Comparison of ENCODE assay signal across 15 cellular contexts in genomic region chr9:35666045-35666444, GRCh38. TPM values are rescaled to one million over a fixed set of nuclear protein-coding genes. Genes with fewer than 3 reads are reported as not detected.
DNase-seq lines count a peak whose midpoint lies in the region; ATAC-seq, FAIRE-seq and TF ChIP-seq lines count a peak whose summit lies in the region.
"Had no signal": no experiment of that assay in that cellular context is flagged by ENCODE, and none has a peak within 500 bp of the region (broad histone marks: within the 10 kb centered on the region; RNA-seq: fewer than 3 reads in every experiment).

No MANE protein-coding gene starts in this region.

- no TSS peak for BruUV-seq in A673 (replicated peaks; lab: Mats Ljungman, UMichigan)

- no peak overlapping the region for H3K27ac ChIP-seq in A673 (ENCODE audit: low read depth, low read length, poor library complexity, severe bottlenecking)

- POLR2A ChIA-PET in A673 (lab: Charles Lee; ENCODE audit: low non-redundant PET) = interaction anchor here (0.7 kb wide), 1 partner anchor 24 kb away, joined by 3 read pairs; no protein-coding TSS in a partner anchor
- POLR2A ChIA-PET in activated CD8-positive, alpha-beta T cell treated with anti-CD3 and anti-CD28 coated beads for 36 hours (lab: Charles Lee) = interaction anchor here (0.7 to 3.3 kb wide), 6 partner anchors 10 to 613 kb away, joined by 3 to 12 read pairs (median 8); no protein-coding TSS in a partner anchor

- FAIRE-seq in GM12892 (lab: Jason Lieb, UNC) = peak; percentile 57

- H3K4me3 ChIP-seq in A673 (ENCODE audit: low read depth, low read length, poor library complexity, severe bottlenecking) = no peak overlapping the region

- no peak for ATAC-seq in activated CD8-positive, alpha-beta T cell treated with anti-CD3 and anti-CD28 coated beads for 36 hours
- no peak for ATAC-seq in left lobe of liver
- ATAC-seq in HG03469 (IDR thresholded peaks at IDR 0.05; ENCODE audit: unreplicated experiment) = no peak
- ATAC-seq: sciatic nerve had no signal

- H3K4me1 Mint-ChIP-seq in activated CD8-positive, alpha-beta T cell treated with anti-CD3 and anti-CD28 coated beads for 36 hours (ENCODE audit: low read depth) = peaks cover 29% of the 10 kb centered on the region

- DNase-seq in A673 (ENCODE audit: low spot score) (peak; percentile 28), GM12892 (ENCODE audit: insufficient read length) (no peak), left kidney (ENCODE audit: low read depth, low spot score) (peak; percentile 19), SW480 (ENCODE audit: low spot score) (no peak), NCI-H69 (lab: John Stamatoyannopoulos, UW) (no peak), left lobe of liver (ENCODE audit: low spot score) (no peak)
- DNase-seq in activated CD8-positive, alpha-beta T cell treated with anti-CD3 and anti-CD28 coated beads for 36 hours = no peak
- DNase-seq: Caco-2, H9, hippocampal formation, mesendoderm had no signal

- no peak for TF ChIP-seq POLR2A in GM12892 (IDR thresholded peaks at IDR 0.05; ENCODE audit: low read depth, low read length)

- CTCF ChIA-PET in A673 (lab: Charles Lee) = no interaction called here
- CTCF ChIA-PET in activated CD8-positive, alpha-beta T cell treated with anti-CD3 and anti-CD28 coated beads for 36 hours (lab: Charles Lee) = interaction anchor here (1.6 to 24.5 kb wide), 8 partner anchors 19 to 66 kb away, joined by 3 to 313 read pairs (median 13); partner anchors contain the start of genes CREB3, TLN1 and TPM2

- H3K9me3 ChIP-seq in A673 (ENCODE audit: low read depth, low read length, poor library complexity, severe bottlenecking) = no peaks in the 10 kb centered on the region
- H3K9me3 ChIP-seq: Caco-2 had no signal

- TF ChIP-seq CTCF in A673 (conservative IDR thresholded peaks at IDR 0.05; ENCODE audit: low read depth, low read length) = no peak
- no peak for TF ChIP-seq CTCF in activated CD8-positive, alpha-beta T cell treated with anti-CD3 and anti-CD28 coated beads for 36 hours (IDR thresholded peaks at IDR 0.05)

- H3K27me3 ChIP-seq in A673 (replicated peaks; ENCODE audit: insufficient read depth, low read depth, low read length, poor library complexity) = no peaks in the 10 kb centered on the region

- H3K4me3 Mint-ChIP-seq in activated CD8-positive, alpha-beta T cell treated with anti-CD3 and anti-CD28 coated beads for 36 hours = peak overlapping the region; percentile 84

- H3K27me3 Mint-ChIP-seq in activated CD8-positive, alpha-beta T cell treated with anti-CD3 and anti-CD28 coated beads for 36 hours = no peaks in the 10 kb centered on the region

- intact Hi-C loops in A673 (cut with micrococcal nuclease; ENCODE audit: unreplicated experiment) = no loop called here
- intact Hi-C loops in activated CD8-positive, alpha-beta T cell treated with anti-CD3 and anti-CD28 coated beads for 36 hours (cut with micrococcal nuclease) = no loop called here

- H3K36me3 ChIP-seq in A673 (ENCODE audit: insufficient read depth, low read length, poor library complexity, severe bottlenecking) = peaks cover 21% of the 10 kb centered on the region

- no peak overlapping the region for H3K27ac Mint-ChIP-seq in activated CD8-positive, alpha-beta T cell treated with anti-CD3 and anti-CD28 coated beads for 36 hours

- no peaks in the 10 kb centered on the region for H3K9me3 Mint-ChIP-seq in activated CD8-positive, alpha-beta T cell treated with anti-CD3 and anti-CD28 coated beads for 36 hours
- H3K9me3 Mint-ChIP-seq: H9 had no signal

- peaks cover 10% of the 10 kb centered on the region for H3K4me1 ChIP-seq in A673 (ENCODE audit: insufficient read depth, low read length, poor library complexity, severe bottlenecking)

- peaks cover 21% of the 10 kb centered on the region for H3K36me3 Mint-ChIP-seq in activated CD8-positive, alpha-beta T cell treated with anti-CD3 and anti-CD28 coated beads for 36 hours (ENCODE audit: low read depth)

RNA-seq across cellular contexts. Expression of gene ARHGEF39, which starts 1.1 kb away (rescaled TPM):
- total RNA-seq in A673 (2021) = 25.0 and 27.7 TPM in 2 replicates
- polyA plus RNA-seq in GM12892 (2012; ENCODE audit: missing spikeins) = 8.6 TPM
- 10 to 100 TPM; 16.0 to 19.9 TPM for total RNA-seq in activated CD8-positive, alpha-beta T cell treated with anti-CD3 and anti-CD28 coated beads for 36 hours
- total RNA-seq in left lobe of liver = 0.40 TPM
- total RNA-seq: sciatic nerve had no signal

RNA-seq across cellular contexts. Expression of gene CA9, which starts 7.7 kb away (rescaled TPM):
- total RNA-seq in A673 (2021) (0.32 and 1.4 TPM in 2 replicates), left lobe of liver (0.96 TPM)
- 2.0 TPM for polyA plus RNA-seq in GM12892 (2012; ENCODE audit: missing spikeins)
- 1 to 10 TPM; 4.5 to 4.9 TPM for total RNA-seq in activated CD8-positive, alpha-beta T cell treated with anti-CD3 and anti-CD28 coated beads for 36 hours
- total RNA-seq: Caco-2, sciatic nerve, ureter had no signal

RNA-seq across cellular contexts. Expression of gene CCDC107, which starts 8.0 kb away (rescaled TPM):
- total RNA-seq in A673 (2021) (12.9 and 16.4 TPM in 2 replicates), left lobe of liver (12.6 TPM)
- polyA plus RNA-seq in GM12892 (2012; ENCODE audit: missing spikeins) = 12.7 TPM
- 10 to 100 TPM; 12.1 to 13.7 TPM for total RNA-seq in activated CD8-positive, alpha-beta T cell treated with anti-CD3 and anti-CD28 coated beads for 36 hours

RNA-seq across cellular contexts. Expression of gene RMRP, which starts 8.2 kb away (rescaled TPM):
- total RNA-seq in A673 (2021) (13,531 and 14,573 TPM in 2 replicates), left lobe of liver (13,056 TPM)
- polyA plus RNA-seq in GM12892 (2012; ENCODE audit: missing spikeins) = not detected
- over 10,000 TPM; 13,164 to 13,311 TPM for total RNA-seq in activated CD8-positive, alpha-beta T cell treated with anti-CD3 and anti-CD28 coated beads for 36 hours

RNA-seq across cellular contexts. Expression of gene SIT1, which starts 15.3 kb away (rescaled TPM):
- not detected in 2 replicates for total RNA-seq in A673 (2021)
- polyA plus RNA-seq in GM12892 (2012; ENCODE audit: missing spikeins) = 24.3 TPM
- 100 to 1,000 TPM in 1 of 2 experiments, 10 to 100 TPM in 1; 99.9 to 102 TPM for total RNA-seq in activated CD8-positive, alpha-beta T cell treated with anti-CD3 and anti-CD28 coated beads for 36 hours
- 0.23 TPM for total RNA-seq in left lobe of liver
- total RNA-seq: Caco-2, RPMI7951 had no signal

Comparison
In these comparisons a context has a peak if more than half of its experiments do, and no peak if none do; other contexts are left out.
1. DNase-seq: peak in A673 (single experiment) and left kidney (single experiment); none in GM12892 (single experiment), activated CD8-positive, alpha-beta T cell treated with anti-CD3 and anti-CD28 coated beads for 36 hours (single experiment), SW480 (single experiment), NCI-H69 (single experiment) and left lobe of liver (single experiment).
2. RNA of gene ARHGEF39, which starts 1.1 kb away (total RNA-seq): 25.0 to 27.7 TPM in A673 and 16.0 to 19.9 TPM in activated CD8-positive, alpha-beta T cell treated with anti-CD3 and anti-CD28 coated beads for 36 hours; 0.40 TPM in left lobe of liver (single experiment); every median in the first group is over 10 times any median in the second.